In the genomic region with DNA sequence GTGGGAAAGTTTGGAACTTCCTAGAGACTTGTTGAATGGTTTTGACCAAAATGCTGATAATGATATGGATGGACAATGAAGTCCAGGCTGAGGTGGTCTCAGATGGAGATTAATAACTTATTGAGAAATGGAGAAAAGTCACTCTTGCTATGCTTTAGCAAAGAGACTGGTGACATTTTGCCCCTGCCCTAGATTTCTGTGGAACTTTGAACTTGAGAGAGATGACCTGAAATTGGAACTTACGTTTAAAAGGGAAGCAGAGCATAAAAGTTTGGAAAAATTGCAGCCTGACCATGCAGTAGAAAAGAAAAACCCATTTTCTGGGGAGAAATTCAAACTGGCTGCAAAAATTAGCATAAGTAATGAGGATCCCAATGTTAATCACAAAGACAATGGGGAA, we compare ENCODE assay signal across 2 cellular contexts. TPM values are rescaled to one million over a fixed set of nuclear protein-coding genes. Genes with fewer than 3 reads are reported as not detected.
"Had no signal": no experiment of that assay in that cellular context is flagged by ENCODE, and none has a peak within 500 bp of the region (broad histone marks: within the 10 kb centered on the region; RNA-seq: fewer than 3 reads in every experiment).

No MANE protein-coding gene starts in this region.

RNA-seq across cellular contexts. Expression of a gene that starts 55.5 kb away (rescaled TPM):
- total RNA-seq: LHCN-M2, SJCRH30 had no signal
